ENCODE assay signal across 8 cellular contexts in the genomic region with DNA sequence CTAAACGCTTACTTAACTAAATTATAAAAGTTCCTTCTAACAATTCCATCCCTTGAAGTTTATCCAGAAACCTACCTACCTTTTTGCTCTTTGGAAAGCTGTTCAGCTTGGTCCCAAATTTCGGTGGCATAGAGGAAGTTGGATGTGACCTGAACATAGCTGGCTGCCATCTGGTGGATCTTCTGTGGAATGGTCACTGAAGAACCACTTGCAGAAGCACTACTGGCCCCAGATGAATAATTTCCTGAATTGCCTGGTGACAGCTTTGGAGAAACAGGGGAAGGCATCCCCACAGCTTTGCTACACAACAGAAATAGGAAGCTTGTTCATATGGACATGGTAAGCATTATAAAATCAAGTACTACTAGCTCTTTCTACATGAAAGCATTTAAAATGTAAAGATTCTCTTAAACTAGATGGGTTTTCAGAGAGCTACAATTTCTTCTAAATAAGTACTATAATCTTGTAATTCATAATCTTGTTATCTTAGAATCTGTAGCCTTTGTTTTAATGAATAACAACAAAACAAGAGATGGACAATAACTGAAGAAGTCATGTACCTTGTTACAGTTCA. TPM values are rescaled to one million over a fixed set of nuclear protein-coding genes. Genes with fewer than 3 reads are reported as not detected.
DNase-seq lines count a peak whose midpoint lies in the region; ATAC-seq, FAIRE-seq and TF ChIP-seq lines count a peak whose summit lies in the region.

No MANE protein-coding gene starts in this region.

- no peak overlapping the region for H3K4me2 ChIP-seq in OCI-LY1 (ENCODE audit: low read length)

- no peak overlapping the region for H3K9ac ChIP-seq in OCI-LY1 (ENCODE audit: low read length)

- peak; percentile 75 for ATAC-seq in HG03354 (IDR thresholded peaks at IDR 0.05; ENCODE audit: poor library complexity, severe bottlenecking, unreplicated experiment)

- peak; percentile 27 for DNase-seq in NCI-H510A treated with DMSO at 0.1 percent for 48 hours (lab: John Stamatoyannopoulos, UW)
- DNase-seq in NCI-H510A (lab: John Stamatoyannopoulos, UW), result no peak
- peak; percentile 66 for DNase-seq in astrocyte of the spinal cord (ENCODE audit: low read depth, low spot score)
- peak; percentile 12 for DNase-seq in iPS DF 19.7 (ENCODE audit: low read depth, low spot score)
- peak; percentile 79 for DNase-seq in small intestine
- DNase-seq in NCI-H128 (lab: John Stamatoyannopoulos, UW; ENCODE audit: unreplicated experiment), result no peak

- H3K9me2 ChIP-seq in OCI-LY1 (ENCODE audit: low read depth, low read length), result no peaks in the 10 kb centered on the region

- 4 to 24% (median 12%) methylated on average over 2 of the region's 2 CpGs for WGBS in small intestine, 3 donors

- H2AFZ ChIP-seq in OCI-LY1 (ENCODE audit: low read length), result no peak overlapping the region

- TF ChIP-seq CTCF in OCI-LY1 (IDR thresholded peaks at IDR 0.05; ENCODE audit: low read length), result peak; percentile 69
- peak; percentile 67 for TF ChIP-seq CTCF in astrocyte of the spinal cord (IDR thresholded peaks at IDR 0.05; ENCODE audit: low read depth, low read length)

- peaks cover 6% of the 10 kb centered on the region for H3K4me1 ChIP-seq in OCI-LY1 (ENCODE audit: insufficient read depth, low read length, severe bottlenecking)
- H3K4me1 ChIP-seq in small intestine (ENCODE audit: control insufficient read depth in 2 of 2, insufficient read depth in 1 of 2, low read depth in 1 of 2, low read length in 1 of 2), result no peaks in the 10 kb centered on the region

- in situ Hi-C loops in astrocyte of the spinal cord (cut with HindIII; ENCODE audit: low sequenced_read_pairs), result no loop called here

- H3K27ac ChIP-seq in OCI-LY1 (ENCODE audit: low read depth, low read length, poor library complexity, severe bottlenecking) (no peak overlapping the region), small intestine (ENCODE audit: low read depth in 1 of 2, low read length in 1 of 2) (no peak overlapping the region)

- no peaks in the 10 kb centered on the region for H3K9me3 ChIP-seq in OCI-LY1 (ENCODE audit: low read length)
- H3K9me3 ChIP-seq in small intestine (ENCODE audit: control insufficient read depth, low read depth), result no peaks in the 10 kb centered on the region

- no peaks in the 10 kb centered on the region for H3K79me2 ChIP-seq in OCI-LY1 (ENCODE audit: insufficient read depth, low read length)

- FAIRE-seq in small intestine (lab: Jason Lieb, UNC), result no peak

- H3K4me3 ChIP-seq in OCI-LY1 (ENCODE audit: low read depth, low read length, poor library complexity, severe bottlenecking), result no peak overlapping the region
- H3K4me3 ChIP-seq in astrocyte of the spinal cord (ENCODE audit: low read depth, low read length), result no peak overlapping the region
- H3K4me3 ChIP-seq in small intestine (ENCODE audit: low read depth in 1 of 2, low read length in 2 of 2), result no peak overlapping the region

- H3F3A ChIP-seq in OCI-LY1 (ENCODE audit: insufficient read depth, low read length), result no peaks in the 10 kb centered on the region

- no peaks in the 10 kb centered on the region for H3K27me3 ChIP-seq in OCI-LY1 (ENCODE audit: insufficient read depth, low read length)
- H3K27me3 ChIP-seq in small intestine (ENCODE audit: control insufficient read depth in 2 of 2, insufficient read depth in 2 of 2, low read length in 2 of 2), result no peaks in the 10 kb centered on the region

- H3K36me3 ChIP-seq in OCI-LY1 (ENCODE audit: insufficient read depth, low read length) (peaks cover 78% of the 10 kb centered on the region), small intestine (ENCODE audit: control insufficient read depth in 2 of 2, insufficient read depth in 2 of 2, low read length in 2 of 2) (peaks cover 8 to 19% of the 10 kb centered on the region in 2 donors)

- H4K20me1 ChIP-seq in OCI-LY1 (ENCODE audit: insufficient read depth, low read length), result no peaks in the 10 kb centered on the region

RNA-seq across cellular contexts. Expression of gene LEAP2, which starts 9.9 kb away (rescaled TPM):
- 10 to 100 TPM in 1 of 3 donors, 1 to 10 TPM in 2; 2.2 to 12.3 (median 9.5) TPM for polyA plus RNA-seq in small intestine

RNA-seq across cellular contexts. Expression of gene UQCRQ, which starts 16.9 kb away (rescaled TPM):
- 100 to 1,000 TPM; 481 to 872 (median 607) TPM for polyA plus RNA-seq in small intestine

RNA-seq across cellular contexts. Expression of gene GDF9, which starts 17.1 kb away (rescaled TPM):
- under 1 TPM in 2 of 3 donors, not detected in 1; 0.34 to 0.67 TPM for polyA plus RNA-seq in small intestine

RNA-seq across cellular contexts. Expression of gene SHROOM1, which starts 52.9 kb away (rescaled TPM):
- 10 to 100 TPM in 2 of 3 donors, 1 to 10 TPM in 1; 9.2 to 72.2 (median 14.5) TPM for polyA plus RNA-seq in small intestine

Comparison
In these comparisons a context has a peak if more than half of its experiments do, and no peak if none do; other contexts are left out.
1. DNase-seq: peak in NCI-H510A treated with DMSO at 0.1 percent for 48 hours (single experiment), astrocyte of the spinal cord (single experiment), iPS DF 19.7 (single experiment) and small intestine (single experiment); none in NCI-H510A (single experiment) and NCI-H128 (single experiment).